ENCODE assay signal across 8 cellular contexts in genomic region chr9:97984188-97985057, GRCh38. TPM values are rescaled to one million over a fixed set of nuclear protein-coding genes. Genes with fewer than 3 reads are reported as not detected.
DNase-seq lines count a peak whose midpoint lies in the region; ATAC-seq and TF ChIP-seq lines count a peak whose summit lies in the region.

No MANE protein-coding gene starts in this region.

- WGBS in right cardiac atrium: under 1% methylated on average over 116 of the region's 116 CpGs
- under 1% methylated on average over 116 of the region's 116 CpGs for WGBS in urinary bladder

- no peaks in the 10 kb centered on the region for H3K27me3 ChIP-seq in DND-41 (ENCODE audit: insufficient read depth, low read length, poor library complexity)
- H3K27me3 ChIP-seq in right cardiac atrium (ENCODE audit: control insufficient read depth, insufficient read depth): no peaks in the 10 kb centered on the region

- peak overlapping the region; percentile 67 for H3K27ac Mint-ChIP-seq in T-helper 2 cell treated with Interferon-gamma antibody and Interleukin-4, amounts not matched to agents 5 μg/mL and 100 μg/mL, for 36 hours

- H3K4me3 ChIP-seq in DND-41 (ENCODE audit: low read depth in 1 of 2, low read length in 2 of 2) (peak overlapping the region; percentile 77 to 90; a peak in 3 of 4 replicates), right cardiac atrium (ENCODE audit: low read length) (peak overlapping the region; percentile 93), urinary bladder (ENCODE audit: low read depth, low read length) (peak overlapping the region; percentile 100)

- H3K27ac ChIP-seq in DND-41 (ENCODE audit: low read length) (peak overlapping the region; percentile 100), right cardiac atrium (ENCODE audit: low read length) (peak overlapping the region; percentile 97), urinary bladder (ENCODE audit: low read depth) (peak overlapping the region; percentile 100)

- H3K4me1 ChIP-seq in DND-41 (ENCODE audit: insufficient read depth, low read length) (peaks cover 56% of the 10 kb centered on the region), right cardiac atrium (ENCODE audit: control insufficient read depth, insufficient read depth, low read length) (peaks cover 4% of the 10 kb centered on the region), urinary bladder (ENCODE audit: insufficient read depth) (peaks cover 3% of the 10 kb centered on the region)

- peak overlapping the region; percentile 57 for H3K4me3 Mint-ChIP-seq in T-helper 2 cell treated with Interferon-gamma antibody and Interleukin-4, amounts not matched to agents 5 μg/mL and 100 μg/mL, for 36 hours

- H3K79me2 ChIP-seq in DND-41 (ENCODE audit: insufficient read depth, low read length): peaks cover 78% of the 10 kb centered on the region

- H2AFZ ChIP-seq in DND-41 (ENCODE audit: low read depth, low read length): peak overlapping the region; percentile 63

- peak overlapping the region; percentile 100 for H3K9ac ChIP-seq in DND-41 (ENCODE audit: low read depth, low read length)

- peaks cover 20% of the 10 kb centered on the region for H4K20me1 ChIP-seq in DND-41 (ENCODE audit: insufficient read depth, low read length)

- DNase-seq in DND-41 (peak; percentile 79), M059J (ENCODE audit: low read depth) (peak; percentile 73), anterior cingulate cortex (lab: John Stamatoyannopoulos, UW) (peak in 55 of 58 donors; percentile 15 to 85 (median 62)), right cardiac atrium (peak; percentile 89 to 95 (median 95)), pulmonary artery endothelial cell (ENCODE audit: low read depth, low spot score) (peak; percentile 24)
- DNase-seq in T-helper 2 cell treated with Interferon-gamma antibody and Interleukin-4, amounts not matched to agents 5 μg/mL and 100 μg/mL, for 36 hours (ENCODE audit: low spot score): peak; percentile 86

- H3K4me2 ChIP-seq in DND-41 (ENCODE audit: insufficient read depth, low read length): peak overlapping the region; percentile 75

- peaks cover 5% of the 10 kb centered on the region for H3K36me3 Mint-ChIP-seq in T-helper 2 cell treated with Interferon-gamma antibody and Interleukin-4, amounts not matched to agents 5 μg/mL and 100 μg/mL, for 36 hours (ENCODE audit: low read depth)

- no peaks in the 10 kb centered on the region for H3K9me3 Mint-ChIP-seq in T-helper 2 cell treated with Interferon-gamma antibody and Interleukin-4, amounts not matched to agents 5 μg/mL and 100 μg/mL, for 36 hours

- H3K9me3 ChIP-seq in DND-41 (ENCODE audit: insufficient read depth, low read length, severe bottlenecking) (no peaks in the 10 kb centered on the region), right cardiac atrium (ENCODE audit: control insufficient read depth, low read length) (no peaks in the 10 kb centered on the region)

- intact Hi-C loops in right cardiac atrium (cut with DNase I): loop anchor here in 3 of 4 donors (5.0 to 10.0 kb wide), 4 partner anchors 48 to 62 kb away; partner anchors contain the start of gene TRMO (in 3 of the 3)

- H3K36me3 ChIP-seq in DND-41 (ENCODE audit: insufficient read depth, low read length) (peaks cover 23% of the 10 kb centered on the region), urinary bladder (ENCODE audit: insufficient read depth) (no peaks in the 10 kb centered on the region)

- peaks cover 43% of the 10 kb centered on the region for H3K4me1 Mint-ChIP-seq in T-helper 2 cell treated with Interferon-gamma antibody and Interleukin-4, amounts not matched to agents 5 μg/mL and 100 μg/mL, for 36 hours (ENCODE audit: low read depth)

- TF ChIP-seq CTCF in DND-41 (IDR thresholded peaks at IDR 0.05; ENCODE audit: borderline replicate concordance, extremely low read depth, low read length, poor library complexity, severe bottlenecking): no peak

- peak; percentile 20 for ATAC-seq in DND-41 (ENCODE audit: insufficient read depth, low read depth)
- ATAC-seq in GM21825 (IDR thresholded peaks at IDR 0.05; ENCODE audit: unreplicated experiment): peak; percentile 27
- peak; percentile 38 to 42 for ATAC-seq in right cardiac atrium

- H3K27me3 Mint-ChIP-seq in T-helper 2 cell treated with Interferon-gamma antibody and Interleukin-4, amounts not matched to agents 5 μg/mL and 100 μg/mL, for 36 hours (ENCODE audit: low read depth): no peaks in the 10 kb centered on the region

RNA-seq across cellular contexts. Expression of gene ANP32B, which starts 1.3 kb away (rescaled TPM):
- total RNA-seq in M059J (2014; rRNA removed; shearing (Covaris generic)): 12.6 and 23.6 TPM in 2 replicates
- total RNA-seq in right cardiac atrium (10 to 100 TPM; 60.4 to 74.5 (median 68.7) TPM), pulmonary artery endothelial cell (8.5 and 13.1 TPM in 2 replicates), urinary bladder (11.3 TPM)
- polyA plus RNA-seq in right cardiac atrium (61.5 TPM), urinary bladder (135 TPM)

RNA-seq across cellular contexts. Expression of gene HEMGN, which starts 46.5 kb away (rescaled TPM):
- not detected in 2 replicates for total RNA-seq in M059J (2014; rRNA removed; shearing (Covaris generic))
- total RNA-seq in right cardiac atrium: not detected
- polyA plus RNA-seq in right cardiac atrium: not detected
- not detected in 2 replicates for total RNA-seq in pulmonary artery endothelial cell
- total RNA-seq in urinary bladder: 8.3 TPM
- not detected for polyA plus RNA-seq in urinary bladder

Comparison
In these comparisons a context has a peak if more than half of its experiments do, and no peak if none do; other contexts are left out.
1. Peak in every context shown above with its lines: DNase-seq, ATAC-seq, H3K4me3 ChIP-seq and H3K27ac ChIP-seq.
2. DNase-seq: peak in every context shown above with its lines; median percentile 95 in right cardiac atrium; 86 in T-helper 2 cell treated with Interferon-gamma antibody and Interleukin-4, amounts not matched to agents 5 μg/mL and 100 μg/mL, for 36 hours; 79 in DND-41; 73 in M059J; 62 in anterior cingulate cortex; 24 in pulmonary artery endothelial cell.